ENCODE assay signal across 8 cellular contexts in the genomic region with DNA sequence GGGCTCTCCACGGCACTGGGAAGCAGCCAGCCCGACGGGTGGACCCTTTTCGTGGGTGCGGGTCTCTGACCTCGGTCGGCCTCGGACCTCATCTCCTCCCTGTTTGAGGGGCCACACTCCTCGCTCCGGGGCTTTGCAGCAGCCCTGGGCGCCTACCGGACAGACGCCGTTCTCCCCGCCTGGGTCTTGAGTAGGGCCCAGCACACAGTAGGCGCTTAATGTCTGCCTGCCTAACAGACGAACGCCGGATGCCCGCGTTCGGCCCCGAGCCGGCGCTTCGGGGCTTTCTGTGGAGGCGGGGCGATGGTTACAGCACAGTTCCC. TPM values are rescaled to one million over a fixed set of nuclear protein-coding genes. Genes with fewer than 3 reads are reported as not detected.
DNase-seq lines count a peak whose midpoint lies in the region; ATAC-seq and TF ChIP-seq lines count a peak whose summit lies in the region.

No MANE protein-coding gene starts in this region.

- ATAC-seq in HG03342 (IDR thresholded peaks at IDR 0.05; ENCODE audit: unreplicated experiment) (peak; percentile 16), HG02623 (IDR thresholded peaks at IDR 0.05; ENCODE audit: unreplicated experiment) (no peak)

- WGBS in mammary epithelial cell (ENCODE audit: low coverage, missing lambda C conversion rate): 0% methylated on average over 21 of the region's 28 CpGs

- CTCF ChIA-PET in mammary epithelial cell (lab: Charles Lee; ENCODE audit: low non-redundant PET): interaction anchor here (0.6 to 1.0 kb wide), 2 partner anchors 8 to 122 kb away, joined by 3 to 8 read pairs; no protein-coding TSS in a partner anchor

- H3K9me3 ChIP-seq in mammary epithelial cell (replicated peaks; ENCODE audit: insufficient read depth, low read length): no peaks in the 10 kb centered on the region
- H3K9me3 ChIP-seq in mononuclear cell (ENCODE audit: low read depth, low read length): no peaks in the 10 kb centered on the region

- DNase-seq in mammary epithelial cell (no peak), NCI-H748 (lab: John Stamatoyannopoulos, UW; ENCODE audit: unreplicated experiment) (no peak), NCI-H526 treated with DMSO at 0.1 percent for 48 hours (lab: John Stamatoyannopoulos, UW) (no peak), mesenteric fat pad (ENCODE audit: low spot score) (no peak)

- dilution Hi-C loops in mammary epithelial cell (cut with HindIII; ENCODE audit: low sequenced_read_pairs): loop anchor here (10.0 kb wide), 1 partner anchor 145 kb away; no protein-coding TSS in a partner anchor

- H3K36me3 ChIP-seq in mammary epithelial cell (ENCODE audit: insufficient read depth, low read length): no peaks in the 10 kb centered on the region

- intact Hi-C loops in mammary epithelial cell (cut with micrococcal nuclease): no loop called here

- H3K4me3 ChIP-seq in GM08714 (ENCODE audit: low read length) (peak overlapping the region; percentile 72), mammary epithelial cell (replicated peaks in 1 of 3; ENCODE audit: insufficient read depth in 1 of 3, low read depth in 2 of 3, low read length in 3 of 3) (peak overlapping the region; percentile 92 to 96 (median 93)), mononuclear cell (ENCODE audit: low read length) (peak overlapping the region; percentile 90)

- H3K27me3 ChIP-seq in mammary epithelial cell (ENCODE audit: insufficient read depth, low read length): no peaks in the 10 kb centered on the region
- no peaks in the 10 kb centered on the region for H3K27me3 ChIP-seq in mononuclear cell (ENCODE audit: insufficient read depth, low read length)

- TSS peak; percentile 84 for BruUV-seq in mammary epithelial cell (replicated peaks; lab: Mats Ljungman, UMichigan)

- peak overlapping the region; percentile 95 for H2AFZ ChIP-seq in mammary epithelial cell (ENCODE audit: low read depth, low read length)

- TF ChIP-seq CTCF in mammary epithelial cell (conservative IDR thresholded peaks at IDR 0.05 in 1 of 2, IDR thresholded peaks at IDR 0.05 in 1 of 2; ENCODE audit: extremely low read depth in 1 of 2, insufficient read depth in 1 of 2, low read depth in 1 of 2, low read length in 2 of 2): no peak

- H3K79me2 ChIP-seq in mammary epithelial cell (ENCODE audit: insufficient read depth, low read length): peaks cover 53% of the 10 kb centered on the region

- H4K20me1 ChIP-seq in mammary epithelial cell (ENCODE audit: insufficient read depth, low read length): no peaks in the 10 kb centered on the region

- peak overlapping the region; percentile 71 for H3K4me2 ChIP-seq in mammary epithelial cell (ENCODE audit: insufficient read depth, low read depth, low read length)

- in situ Hi-C loops in mammary epithelial cell (cut with MboI; ENCODE audit: low sequenced_read_pairs in 2 of 2): loop anchor here in 1 of 2 donors (10.0 kb wide), 1 partner anchor 455 kb away; no protein-coding TSS in a partner anchor

- peak overlapping the region; percentile 64 for H3K27ac ChIP-seq in mammary epithelial cell (ENCODE audit: insufficient read depth, low read depth, low read length)

- H3K4me1 ChIP-seq in mammary epithelial cell (ENCODE audit: insufficient read depth, low read length) (peaks cover 13% of the 10 kb centered on the region), mononuclear cell (ENCODE audit: insufficient read depth, low read length) (peaks cover 33% of the 10 kb centered on the region)

- H3K9ac ChIP-seq in mammary epithelial cell (ENCODE audit: insufficient read depth, low read length): peak overlapping the region; percentile 83

RNA-seq across cellular contexts. Expression of gene GTF3C5, which starts 0.8 kb away (rescaled TPM):
- 10 to 100 TPM; 28.5 to 54.2 TPM for total RNA-seq in mammary epithelial cell
- 54.9 TPM for polyA plus RNA-seq in mammary epithelial cell
- polyA minus RNA-seq in mammary epithelial cell: 139 TPM
- total RNA-seq in mononuclear cell: 29.7 TPM
- 32.3 TPM for total RNA-seq in mesenteric fat pad

RNA-seq across cellular contexts. Expression of gene CEL, which starts 31.8 kb away (rescaled TPM):
- total RNA-seq in mammary epithelial cell (1 to 10 TPM in 1 of 2 donors, under 1 TPM in 1; 0.50 to 2.6 TPM), mononuclear cell (0.21 TPM), mesenteric fat pad (2.2 TPM)
- polyA plus RNA-seq in mammary epithelial cell: 1.2 TPM
- polyA minus RNA-seq in mammary epithelial cell: 1.3 TPM

RNA-seq across cellular contexts. Expression of gene GFI1B, which starts 51.5 kb away (rescaled TPM):
- not detected for total RNA-seq in mammary epithelial cell
- polyA plus RNA-seq in mammary epithelial cell: not detected
- polyA minus RNA-seq in mammary epithelial cell: 0.47 TPM
- 13.6 TPM for total RNA-seq in mononuclear cell
- not detected for total RNA-seq in mesenteric fat pad

Comparison
In these comparisons a context has a peak if more than half of its experiments do, and no peak if none do; other contexts are left out.
1. RNA of gene GFI1B, which starts 51.5 kb away (total RNA-seq): 13.6 TPM in mononuclear cell (single experiment); not detected in mesenteric fat pad (single experiment) and not detected in mammary epithelial cell; every median in the first group is over 10 times any median in the second.
2. Peak in every context shown above with its lines, with median percentiles within 50 percentile points of each other: H3K4me3 ChIP-seq.